9 cellular contexts compared by ENCODE assay signal in the genomic region with DNA sequence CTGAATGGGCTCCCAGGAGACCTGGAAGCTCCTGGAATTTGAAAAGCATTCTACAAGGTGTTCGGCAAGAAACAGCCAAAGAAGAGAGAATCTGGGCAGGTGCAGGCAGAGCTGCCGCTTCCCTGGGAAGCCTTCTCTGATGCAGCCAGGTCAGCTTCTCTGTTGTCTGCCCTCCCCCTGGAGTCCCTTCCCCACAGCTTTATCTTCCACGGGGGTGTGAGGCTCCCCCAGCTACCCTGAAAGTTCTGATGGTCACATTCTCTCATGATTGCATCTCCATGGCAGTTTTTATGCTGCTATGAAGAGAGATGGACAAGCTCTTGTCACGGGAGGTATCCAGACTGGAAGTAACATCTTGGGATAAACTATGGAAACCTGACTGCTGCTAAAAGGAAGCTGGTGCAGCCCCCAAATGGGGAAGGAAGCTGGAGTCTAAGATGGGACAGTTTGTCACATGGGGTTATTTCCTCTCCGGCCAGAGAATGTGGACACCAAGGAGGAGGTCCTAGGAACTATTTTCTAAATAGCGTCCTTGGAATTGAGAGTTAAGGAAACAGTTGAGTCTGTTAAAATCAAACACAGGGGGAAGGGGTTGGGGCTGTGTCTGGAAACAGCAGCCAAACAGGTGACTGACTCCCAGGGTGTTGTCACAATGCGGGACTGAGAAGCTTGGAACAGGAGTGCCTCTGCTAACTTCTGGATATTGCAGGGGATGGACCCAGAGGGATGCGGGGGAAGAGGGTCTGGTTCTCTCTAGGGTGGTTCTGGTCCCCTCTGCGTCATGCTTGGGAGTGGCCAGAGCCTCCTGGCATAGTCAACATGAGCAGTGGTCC.
A peak's percentile ranks its signal among the peaks of the same experiment; 100 is the strongest.
DNase-seq lines count a peak whose midpoint lies in the region; ATAC-seq and TF ChIP-seq lines count a peak whose summit lies in the region.
"Had no signal": no experiment of that assay in that cellular context is flagged by ENCODE, and none has a peak within 500 bp of the region (broad histone marks: within the 10 kb centered on the region; RNA-seq: fewer than 3 reads in every experiment).

No MANE protein-coding gene starts in this region.

- H4K20me1 ChIP-seq in GM23338 (replicated peaks; ENCODE audit: insufficient read depth), result peaks cover 24% of the 10 kb centered on the region

- H3K36me3 Mint-ChIP-seq in GM23338 (ENCODE audit: low read depth), result peaks cover 35% of the 10 kb centered on the region
- H3K36me3 Mint-ChIP-seq in activated CD8-positive, alpha-beta T cell treated with anti-CD3 and anti-CD28 coated beads for 36 hours (ENCODE audit: low read depth), result peaks cover 10% of the 10 kb centered on the region

- TF ChIP-seq CTCF in GM23338 (conservative IDR thresholded peaks at IDR 0.05; ENCODE audit: low read depth in 2 of 2) (no peak), sigmoid colon (IDR thresholded peaks at IDR 0.05) (no peak)
- no peak for TF ChIP-seq CTCF in activated CD8-positive, alpha-beta T cell treated with anti-CD3 and anti-CD28 coated beads for 36 hours (IDR thresholded peaks at IDR 0.05)

- intact Hi-C loops in activated CD8-positive, alpha-beta T cell treated with anti-CD3 and anti-CD28 coated beads for 36 hours (cut with micrococcal nuclease), result no loop called here
- intact Hi-C loops in sigmoid colon (cut with DNase I), result no loop called here

- no peak for TF ChIP-seq POLR2A in sigmoid colon (IDR thresholded peaks at IDR 0.05)

- H3K4me1 Mint-ChIP-seq in GM23338, result peaks cover 12% of the 10 kb centered on the region
- peaks cover 17% of the 10 kb centered on the region for H3K4me1 Mint-ChIP-seq in activated CD8-positive, alpha-beta T cell treated with anti-CD3 and anti-CD28 coated beads for 36 hours (ENCODE audit: low read depth)

- H3K4me3 ChIP-seq in GM23338 (no peak overlapping the region), sigmoid colon (no peak overlapping the region)
- H3K4me3 ChIP-seq: psoas muscle had no signal

- CTCF ChIA-PET in activated CD8-positive, alpha-beta T cell treated with anti-CD3 and anti-CD28 coated beads for 36 hours (lab: Charles Lee), result interaction anchor here (1.1 kb wide), 1 partner anchor 21 kb away, joined by 3 read pairs; no protein-coding TSS in a partner anchor

- no peaks in the 10 kb centered on the region for H3K79me2 ChIP-seq in GM23338 (replicated peaks; ENCODE audit: insufficient read depth)

- no peaks in the 10 kb centered on the region for H3K9me3 ChIP-seq in sigmoid colon
- H3K9me3 ChIP-seq: psoas muscle had no signal

- H3K4me2 ChIP-seq in GM23338, result no peak overlapping the region

- 79 to 81% methylated on average over 9 of the region's 9 CpGs for WGBS in sigmoid colon, 2 donors

- TF ChIP-seq EP300 in sigmoid colon (IDR thresholded peaks at IDR 0.05), result no peak

- H3K27ac Mint-ChIP-seq in GM23338, result no peak overlapping the region
- peak overlapping the region; percentile 79 for H3K27ac Mint-ChIP-seq in activated CD8-positive, alpha-beta T cell treated with anti-CD3 and anti-CD28 coated beads for 36 hours

- DNase-seq in GM23338 (ENCODE audit: low spot score) (no peak), sigmoid colon (no peak), activated gamma-delta T cell treated with Interleukin-2 at 50 U/mL for 16 hours (no peak), cerebellar cortex (ENCODE audit: low spot score) (no peak), LoVo (ENCODE audit: low spot score) (no peak)
- DNase-seq in activated CD8-positive, alpha-beta T cell treated with anti-CD3 and anti-CD28 coated beads for 36 hours, result no peak
- DNase-seq: NCI-H510A, psoas muscle had no signal

- H2AFZ ChIP-seq in GM23338, result no peak overlapping the region

- H3K4me1 ChIP-seq in GM23338 (ENCODE audit: insufficient read depth), result peaks cover 18% of the 10 kb centered on the region
- H3K4me1 ChIP-seq in sigmoid colon, result peaks cover 3 to 52% (median 49%) of the 10 kb centered on the region in 4 donors

- peaks cover 5% of the 10 kb centered on the region for H3F3A ChIP-seq in GM23338 (replicated peaks; ENCODE audit: low read depth)

- no peaks in the 10 kb centered on the region for H3K27me3 ChIP-seq in GM23338 (ENCODE audit: insufficient read depth)
- H3K27me3 ChIP-seq in layer of hippocampus (ENCODE audit: control insufficient read depth, insufficient read depth, low read length), result no peaks in the 10 kb centered on the region
- no peaks in the 10 kb centered on the region for H3K27me3 ChIP-seq in sigmoid colon

- H3K36me3 ChIP-seq in GM23338 (ENCODE audit: insufficient read depth) (peaks cover 9% of the 10 kb centered on the region), sigmoid colon (peaks cover 28 to 82% (median 46%) of the 10 kb centered on the region in 4 donors)

- peaks cover 4% of the 10 kb centered on the region for H3K27me3 Mint-ChIP-seq in GM23338 (ENCODE audit: insufficient read depth, low read depth, poor library complexity)
- no peaks in the 10 kb centered on the region for H3K27me3 Mint-ChIP-seq in activated CD8-positive, alpha-beta T cell treated with anti-CD3 and anti-CD28 coated beads for 36 hours

- POLR2A ChIA-PET in activated CD8-positive, alpha-beta T cell treated with anti-CD3 and anti-CD28 coated beads for 36 hours (lab: Charles Lee), result interaction anchor here (0.8 to 1.2 kb wide), 4 partner anchors 9 to 19 kb away, joined by 3 to 4 read pairs (median 3); no protein-coding TSS in a partner anchor

- H3K27ac ChIP-seq in GM23338 (ENCODE audit: low read depth), result peak overlapping the region; percentile 55; the same call in 1 of the 2 replicates
- peak overlapping the region; percentile 75 for H3K27ac ChIP-seq in layer of hippocampus (ENCODE audit: low read depth, low read length)
- H3K27ac ChIP-seq in sigmoid colon, result peak overlapping the region; percentile 45 to 73 (median 71)
- H3K27ac ChIP-seq: psoas muscle had no signal

- no peak overlapping the region for H3K4me3 Mint-ChIP-seq in GM23338
- H3K4me3 Mint-ChIP-seq in activated CD8-positive, alpha-beta T cell treated with anti-CD3 and anti-CD28 coated beads for 36 hours, result no peak overlapping the region

- H3K9me3 Mint-ChIP-seq in GM23338, result no peaks in the 10 kb centered on the region
- no peaks in the 10 kb centered on the region for H3K9me3 Mint-ChIP-seq in activated CD8-positive, alpha-beta T cell treated with anti-CD3 and anti-CD28 coated beads for 36 hours

- no peaks in the 10 kb centered on the region for H3K9me2 ChIP-seq in GM23338 (ENCODE audit: insufficient read depth)

- no peak for ATAC-seq in GM23338
- no peak for ATAC-seq in activated CD8-positive, alpha-beta T cell treated with anti-CD3 and anti-CD28 coated beads for 36 hours
- ATAC-seq: psoas muscle had no signal

TF ChIP-seq in GM23338, 12 proteins besides CTCF, POLR2A, EP300 and RAD21 (continues in another document):
- TF ChIP-seq STAT1 (IDR thresholded peaks at IDR 0.05; ENCODE audit: unreplicated experiment) (no peak), CREB1 (CRISPR knock-in tag; IDR thresholded peaks at IDR 0.05; ENCODE audit: low read depth) (no peak)
